ENCODE assay signal across 18 cellular contexts in the genomic region with DNA sequence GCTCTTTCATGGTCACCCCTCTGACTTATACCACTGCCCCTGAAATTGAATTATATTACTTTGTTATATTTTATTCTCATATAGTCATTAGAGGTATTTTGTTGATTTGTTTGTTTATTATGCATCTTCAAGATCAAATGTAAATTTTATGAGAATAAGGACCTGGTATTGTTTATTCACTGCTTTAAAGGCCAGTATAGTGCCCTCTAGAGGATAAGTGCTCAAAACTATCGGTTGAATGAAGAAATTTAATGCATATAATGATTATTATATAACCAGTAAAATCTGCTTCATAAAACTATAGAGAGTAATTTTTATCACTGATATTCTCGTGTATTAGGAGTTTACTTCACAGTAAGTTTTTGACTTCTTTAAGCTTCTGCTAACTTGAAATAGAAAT.
DNase-seq lines count a peak whose midpoint lies in the region; ATAC-seq and TF ChIP-seq lines count a peak whose summit lies in the region.
"Had no signal": no experiment of that assay in that cellular context is flagged by ENCODE, and none has a peak within 500 bp of the region (broad histone marks: within the 10 kb centered on the region; RNA-seq: fewer than 3 reads in every experiment).

No MANE protein-coding gene starts in this region.

- peak; percentile 26; the same call in 1 of the 2 replicates for TF ChIP-seq RAD21 in Ishikawa (IDR thresholded peaks at IDR 0.05; ENCODE audit: low read depth)

- H3K4me1 ChIP-seq in PC-9 (replicated peaks; ENCODE audit: insufficient read depth) (no peaks in the 10 kb centered on the region), gastrocnemius medialis (no peaks in the 10 kb centered on the region)
- H3K4me1 ChIP-seq: heart right ventricle, left ventricle myocardium inferior had no signal

- TF ChIP-seq EP300 in Ishikawa (IDR thresholded peaks at IDR 0.05; ENCODE audit: borderline replicate concordance) = no peak

- TF ChIP-seq CTCF in C4-2B (conservative IDR thresholded peaks at IDR 0.05) (peak; percentile 74), PC-9 (conservative IDR thresholded peaks at IDR 0.05) (peak; percentile 51; the same call in 1 of the 2 replicates), fibroblast of pulmonary artery (IDR thresholded peaks at IDR 0.05; ENCODE audit: low read length, missing control alignments) (peak; percentile 41), gastrocnemius medialis (IDR thresholded peaks at IDR 0.05 in 4 of 5, conservative IDR thresholded peaks at IDR 0.05 in 1 of 5) (no peak)

- no peak overlapping the region for H3K27ac ChIP-seq in C4-2B
- H3K27ac ChIP-seq in PC-9 = no peak overlapping the region
- H3K27ac ChIP-seq in gastrocnemius medialis = no peak overlapping the region
- H3K27ac ChIP-seq: heart right ventricle, left ventricle myocardium inferior, skin epidermis had no signal

- intact Hi-C loops in PC-9 (cut with micrococcal nuclease; ENCODE audit: unreplicated experiment) (no loop called here), gastrocnemius medialis (cut with DNase I; ENCODE audit: low total_unique reads) (no loop called here)

- no TSS peak for BruUV-seq in PC-9 (replicated peaks; lab: Mats Ljungman, UMichigan)

- DNase-seq in PC-9 (no peak), fibroblast of pulmonary artery (ENCODE audit: low read depth) (peak; percentile 3), gastrocnemius medialis (no peak), NCI-H1092 (lab: John Stamatoyannopoulos, UW) (no peak)
- DNase-seq in effector memory CD8-positive, alpha-beta T cell = no peak
- DNase-seq: activated CD4-positive, alpha-beta T cell treated with anti-CD3 and anti-CD28 coated beads, Interleukin-2, amount 50 U/mL, for 4 hours; anterior cingulate cortex; CD4-positive, CD25-positive, alpha-beta regulatory T cell; effector memory CD4-positive, alpha-beta T cell; heart right ventricle; left ventricle myocardium inferior; substantia nigra; T-helper 2 cell had no signal

- POLR2A ChIA-PET in PC-9 (lab: Charles Lee; ENCODE audit: unreplicated experiment) = no interaction called here

- H3K27ac Mint-ChIP-seq in effector memory CD8-positive, alpha-beta T cell = no peak overlapping the region
- H3K27ac Mint-ChIP-seq: CD4-positive, CD25-positive, alpha-beta regulatory T cell had no signal

- no peak overlapping the region for H3K4me2 ChIP-seq in PC-9

- in situ Hi-C loops in gastrocnemius medialis (cut with MboI; ENCODE audit: low sequenced_read_pairs in 4 of 4) = no loop called here

- H3K36me3 ChIP-seq in PC-9 (ENCODE audit: low read depth) (no peaks in the 10 kb centered on the region), gastrocnemius medialis (no peaks in the 10 kb centered on the region)
- H3K36me3 ChIP-seq: heart right ventricle, left ventricle myocardium inferior had no signal

- no peak for ATAC-seq in gastrocnemius medialis
- no peak for ATAC-seq in GM21825 (IDR thresholded peaks at IDR 0.05; ENCODE audit: unreplicated experiment)
- ATAC-seq in effector memory CD8-positive, alpha-beta T cell (replicated peaks) = no peak
- ATAC-seq: heart right ventricle, Panc1 had no signal

- H3K79me2 ChIP-seq in PC-9 (ENCODE audit: low read depth) = no peaks in the 10 kb centered on the region

- CTCF ChIA-PET in PC-9 (lab: Charles Lee) = no interaction called here

- H2AFZ ChIP-seq in PC-9 = no peak overlapping the region

- no peaks in the 10 kb centered on the region for H3K4me1 Mint-ChIP-seq in effector memory CD8-positive, alpha-beta T cell (ENCODE audit: low read depth in 2 of 2)
- H3K4me1 Mint-ChIP-seq: CD4-positive, CD25-positive, alpha-beta regulatory T cell had no signal

- no peaks in the 10 kb centered on the region for H4K20me1 ChIP-seq in PC-9 (ENCODE audit: insufficient read depth)

- no peak overlapping the region for H3K4me3 Mint-ChIP-seq in effector memory CD8-positive, alpha-beta T cell
- H3K4me3 Mint-ChIP-seq: CD4-positive, CD25-positive, alpha-beta regulatory T cell had no signal

- H3K9me3 Mint-ChIP-seq in effector memory CD8-positive, alpha-beta T cell = peaks cover 3 to 7% of the 10 kb centered on the region in 2 donors

- H3K9me2 ChIP-seq in PC-9 (ENCODE audit: insufficient read depth) = no peaks in the 10 kb centered on the region

- no peaks in the 10 kb centered on the region for H3K27me3 ChIP-seq in PC-9 (ENCODE audit: insufficient read depth, low read depth)
- no peaks in the 10 kb centered on the region for H3K27me3 ChIP-seq in gastrocnemius medialis
- H3K27me3 ChIP-seq: heart right ventricle had no signal

- no peaks in the 10 kb centered on the region for H3K36me3 Mint-ChIP-seq in effector memory CD8-positive, alpha-beta T cell (ENCODE audit: insufficient read depth)
- H3K36me3 Mint-ChIP-seq: CD4-positive, CD25-positive, alpha-beta regulatory T cell had no signal

- no peak overlapping the region for H3K4me3 ChIP-seq in PC-9
- H3K4me3 ChIP-seq in fibroblast of pulmonary artery (replicated peaks; ENCODE audit: low read depth, low read length) = no peak overlapping the region
- no peak overlapping the region for H3K4me3 ChIP-seq in gastrocnemius medialis
- H3K4me3 ChIP-seq: heart right ventricle, left ventricle myocardium inferior, skin epidermis had no signal

- H3K27me3 Mint-ChIP-seq in effector memory CD8-positive, alpha-beta T cell = no peaks in the 10 kb centered on the region
- H3K27me3 Mint-ChIP-seq: CD4-positive, CD25-positive, alpha-beta regulatory T cell had no signal

- no peaks in the 10 kb centered on the region for H3F3A ChIP-seq in PC-9 (ENCODE audit: insufficient read depth, low read depth)

- no peaks in the 10 kb centered on the region for H3K9me3 ChIP-seq in PC-9 (ENCODE audit: insufficient read depth, low read depth)
- no peaks in the 10 kb centered on the region for H3K9me3 ChIP-seq in gastrocnemius medialis

- no peak for TF ChIP-seq POLR2A in gastrocnemius medialis (IDR thresholded peaks at IDR 0.05)

TF ChIP-seq in Ishikawa, 13 proteins besides CTCF, POLR2A, EP300 and RAD21:
- TF ChIP-seq CREB1 (IDR thresholded peaks at IDR 0.05; ENCODE audit: low read depth) = no peak
- TF ChIP-seq, protein P1, sequence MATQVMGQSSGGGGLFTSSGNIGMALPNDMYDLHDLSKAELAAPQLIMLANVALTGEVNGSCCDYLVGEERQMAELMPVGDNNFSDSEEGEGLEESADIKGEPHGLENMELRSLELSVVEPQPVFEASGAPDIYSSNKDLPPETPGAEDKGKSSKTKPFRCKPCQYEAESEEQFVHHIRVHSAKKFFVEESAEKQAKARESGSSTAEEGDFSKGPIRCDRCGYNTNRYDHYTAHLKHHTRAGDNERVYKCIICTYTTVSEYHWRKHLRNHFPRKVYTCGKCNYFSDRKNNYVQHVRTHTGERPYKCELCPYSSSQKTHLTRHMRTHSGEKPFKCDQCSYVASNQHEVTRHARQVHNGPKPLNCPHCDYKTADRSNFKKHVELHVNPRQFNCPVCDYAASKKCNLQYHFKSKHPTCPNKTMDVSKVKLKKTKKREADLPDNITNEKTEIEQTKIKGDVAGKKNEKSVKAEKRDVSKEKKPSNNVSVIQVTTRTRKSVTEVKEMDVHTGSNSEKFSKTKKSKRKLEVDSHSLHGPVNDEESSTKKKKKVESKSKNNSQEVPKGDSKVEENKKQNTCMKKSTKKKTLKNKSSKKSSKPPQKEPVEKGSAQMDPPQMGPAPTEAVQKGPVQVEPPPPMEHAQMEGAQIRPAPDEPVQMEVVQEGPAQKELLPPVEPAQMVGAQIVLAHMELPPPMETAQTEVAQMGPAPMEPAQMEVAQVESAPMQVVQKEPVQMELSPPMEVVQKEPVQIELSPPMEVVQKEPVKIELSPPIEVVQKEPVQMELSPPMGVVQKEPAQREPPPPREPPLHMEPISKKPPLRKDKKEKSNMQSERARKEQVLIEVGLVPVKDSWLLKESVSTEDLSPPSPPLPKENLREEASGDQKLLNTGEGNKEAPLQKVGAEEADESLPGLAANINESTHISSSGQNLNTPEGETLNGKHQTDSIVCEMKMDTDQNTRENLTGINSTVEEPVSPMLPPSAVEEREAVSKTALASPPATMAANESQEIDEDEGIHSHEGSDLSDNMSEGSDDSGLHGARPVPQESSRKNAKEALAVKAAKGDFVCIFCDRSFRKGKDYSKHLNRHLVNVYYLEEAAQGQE (IDR thresholded peaks at IDR 0.05; ENCODE audit: low read depth) = no peak
- no peak for TF ChIP-seq FOXM1 (IDR thresholded peaks at IDR 0.05; ENCODE audit: borderline replicate concordance, low read depth)
- no peak for TF ChIP-seq ZBTB7A (IDR thresholded peaks at IDR 0.05; ENCODE audit: low read depth)
- no peak for TF ChIP-seq YY1 (IDR thresholded peaks at IDR 0.05; ENCODE audit: low read depth)
- no peak for TF ChIP-seq CEBPB (IDR thresholded peaks at IDR 0.05)
- TF ChIP-seq EGR1 (IDR thresholded peaks at IDR 0.05) = no peak
- TF ChIP-seq, protein P2, sequence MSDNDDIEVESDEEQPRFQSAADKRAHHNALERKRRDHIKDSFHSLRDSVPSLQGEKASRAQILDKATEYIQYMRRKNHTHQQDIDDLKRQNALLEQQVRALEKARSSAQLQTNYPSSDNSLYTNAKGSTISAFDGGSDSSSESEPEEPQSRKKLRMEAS (IDR thresholded peaks at IDR 0.05) = no peak
- TF ChIP-seq NFIC (IDR thresholded peaks at IDR 0.05) = no peak
- TF ChIP-seq TCF12 (IDR thresholded peaks at IDR 0.05; ENCODE audit: low read depth) = no peak
- no peak for TF ChIP-seq TEAD4 (IDR thresholded peaks at IDR 0.05)
- TF ChIP-seq, protein P3, sequence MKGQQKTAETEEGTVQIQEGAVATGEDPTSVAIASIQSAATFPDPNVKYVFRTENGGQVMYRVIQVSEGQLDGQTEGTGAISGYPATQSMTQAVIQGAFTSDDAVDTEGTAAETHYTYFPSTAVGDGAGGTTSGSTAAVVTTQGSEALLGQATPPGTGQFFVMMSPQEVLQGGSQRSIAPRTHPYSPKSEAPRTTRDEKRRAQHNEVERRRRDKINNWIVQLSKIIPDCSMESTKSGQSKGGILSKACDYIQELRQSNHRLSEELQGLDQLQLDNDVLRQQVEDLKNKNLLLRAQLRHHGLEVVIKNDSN (IDR thresholded peaks at IDR 0.05) = no peak
- no peak for TF ChIP-seq TAF1 (IDR thresholded peaks at IDR 0.05; ENCODE audit: low read depth)
TF ChIP-seq in Ishikawa: peak in this region for 0.

Comparison
In these comparisons a context has a peak if more than half of its experiments do, and no peak if none do; other contexts are left out.
1. CTCF ChIP-seq: peak in C4-2B (single experiment), PC-9 (single experiment) and fibroblast of pulmonary artery (single experiment); none in gastrocnemius medialis (0 of 5).